16 cellular contexts compared by ENCODE assay signal in the genomic region with DNA sequence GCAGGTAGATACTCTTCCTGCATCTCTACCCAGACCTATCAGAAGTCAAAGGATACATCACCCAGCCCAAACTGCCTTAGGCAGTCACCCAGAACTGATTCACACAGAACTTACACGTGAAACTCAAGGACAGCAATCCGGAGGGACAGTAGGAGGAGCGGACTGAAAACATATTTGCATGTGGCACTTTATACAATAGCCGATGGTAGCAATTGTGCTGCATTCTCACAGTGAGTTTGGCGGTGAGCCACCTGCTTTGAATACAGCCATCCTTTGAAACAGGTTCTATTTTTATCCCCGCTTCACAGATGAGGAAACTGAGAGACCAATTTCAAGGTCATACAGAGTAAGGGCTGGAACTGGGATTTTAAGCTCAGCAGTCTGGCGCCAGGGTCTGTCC.
A peak's percentile ranks its signal among the peaks of the same experiment; 100 is the strongest.
DNase-seq lines count a peak whose midpoint lies in the region; ATAC-seq, FAIRE-seq and TF ChIP-seq lines count a peak whose summit lies in the region.
"Had no signal": no experiment of that assay in that cellular context is flagged by ENCODE, and none has a peak within 500 bp of the region (broad histone marks: within the 10 kb centered on the region; RNA-seq: fewer than 3 reads in every experiment).

No MANE protein-coding gene starts in this region.

- H3K9me3 ChIP-seq in HAP-1, result peaks cover 8% of the 10 kb centered on the region; the same call in 1 of the 2 replicates
- peaks cover 0 to 2% of the 10 kb centered on the region in 2 experiments; a peak in 1 of 4 replicates for H3K9me3 ChIP-seq in H1 (ENCODE audit: insufficient read depth in 2 of 2, low read depth in 1 of 2, low read length in 1 of 2)

- H3K9me3 Mint-ChIP-seq in stimulated activated naive CD8-positive, alpha-beta T cell treated with anti-CD3 and anti-CD28 coated beads, Interleukin-15, amount 100 ng/mL, for 72 hours, result peaks cover 7 to 8% of the 10 kb centered on the region in 2 donors

- no peak overlapping the region for H2BK120ac ChIP-seq in H1 (replicated peaks; ENCODE audit: low read depth, low read length)

- TF ChIP-seq RAD21 in H1 (IDR thresholded peaks at IDR 0.05 in 1 of 2, conservative IDR thresholded peaks at IDR 0.05 in 1 of 2; ENCODE audit: low read depth in 2 of 2, low read length in 2 of 2), result no peak

- H3K4me3 Mint-ChIP-seq in stimulated activated naive CD8-positive, alpha-beta T cell treated with anti-CD3 and anti-CD28 coated beads, Interleukin-15, amount 100 ng/mL, for 72 hours, result no peak overlapping the region
- H3K4me3 Mint-ChIP-seq: activated naive CD4-positive, alpha-beta T cell treated with anti-CD3 and anti-CD28 coated beads, Interleukin-2, amount 50 U/mL, for 24 hours; natural killer cell treated with Interleukin-12 subunit alpha and Interleukin-12 subunit beta and Interleukin-15 and Interleukin-18, amount 100 ng/mL, for 72 hours had no signal

- no peaks in the 10 kb centered on the region for H3K79me2 ChIP-seq in H1 (ENCODE audit: control insufficient read depth in 1 of 2, insufficient read depth in 2 of 2, low read length in 2 of 2)

- CTCF ChIA-PET in H1 (lab: Charles Lee; ENCODE audit: partially characterized antibody), result interaction anchor here (1.4 to 2.5 kb wide), 4 partner anchors 14 to 463 kb away, joined by 3 to 9 read pairs (median 4); no protein-coding TSS in a partner anchor

- TF ChIP-seq CTCF in H1 (IDR thresholded peaks at IDR 0.05; ENCODE audit: control extremely low read depth in 1 of 3, insufficient read depth in 1 of 3, low read depth in 1 of 3, low read length in 3 of 3), result no peak

- no peak for TF ChIP-seq POLR2A in H1 (IDR thresholded peaks at IDR 0.05; ENCODE audit: control extremely low read depth in 1 of 2, low read depth in 2 of 2, low read length in 2 of 2)

- no peak overlapping the region for H3K4me3 ChIP-seq in HAP-1
- no peak overlapping the region for H3K4me3 ChIP-seq in H1 (ENCODE audit: extremely low read depth in 1 of 4, insufficient read depth in 2 of 4, low read depth in 3 of 4, low read length in 4 of 4)
- H3K4me3 ChIP-seq: cardiac muscle cell, right lobe of liver had no signal

- no peak overlapping the region for H2BK5ac ChIP-seq in H1 (ENCODE audit: low read depth, low read length)

- 0 out of 2 replicates have a peak overlapping the region, but pooled peaks have one; percentile 9 for H2BK20ac ChIP-seq in H1 (ENCODE audit: low read length)

- WGBS in H1 (ENCODE audit: extremely low coverage in 1 of 2, insufficient coverage in 1 of 2, insufficient read length in 1 of 2, insufficient replicate concordance in 2 of 2, low coverage in 1 of 2, low lambda C conversion rate in 2 of 2, missing lambda C conversion rate in 1 of 2), 2 experiments, result 78% methylated on average over 7 of the region's 7 CpGs; no CpG with 5 or more reads in 1 of the 2 experiments

- no peak overlapping the region for H2BK15ac ChIP-seq in H1 (ENCODE audit: low read length)

- H3K4me1 Mint-ChIP-seq in stimulated activated naive CD8-positive, alpha-beta T cell treated with anti-CD3 and anti-CD28 coated beads, Interleukin-15, amount 100 ng/mL, for 72 hours, result no peaks in the 10 kb centered on the region
- H3K4me1 Mint-ChIP-seq: activated naive CD4-positive, alpha-beta T cell treated with anti-CD3 and anti-CD28 coated beads, Interleukin-2, amount 50 U/mL, for 24 hours had no signal

- no peak overlapping the region for H3K23ac ChIP-seq in H1 (ENCODE audit: insufficient read length)

- no peak overlapping the region for H3K14ac ChIP-seq in H1 (ENCODE audit: insufficient read length)

- H4K20me1 ChIP-seq in H1 (replicated peaks in 1 of 2; ENCODE audit: control insufficient read depth in 1 of 2, insufficient read depth in 2 of 2, low read length in 2 of 2), result no peaks in the 10 kb centered on the region

- peak overlapping the region; percentile 33; the same call in 1 of the 2 replicates for H2AFZ ChIP-seq in H1 (ENCODE audit: low read length)

- H3K4ac ChIP-seq in H1 (replicated peaks; ENCODE audit: insufficient read length, low read depth, low read length), result no peak overlapping the region

- no peak overlapping the region for H3K4me2 ChIP-seq in H1 (ENCODE audit: insufficient read depth in 1 of 2, low read depth in 2 of 2, low read length in 2 of 2)

- peak overlapping the region; percentile 56; the same call in 1 of the 2 replicates for H3K18ac ChIP-seq in H1 (ENCODE audit: extremely low read depth, low read length)

- no peak overlapping the region for H4K8ac ChIP-seq in H1 (ENCODE audit: extremely low read depth, insufficient read depth, low read length)

- H2BK12ac ChIP-seq in H1 (ENCODE audit: low read depth, low read length), result no peak overlapping the region

- H3K27ac Mint-ChIP-seq in stimulated activated naive CD8-positive, alpha-beta T cell treated with anti-CD3 and anti-CD28 coated beads, Interleukin-15, amount 100 ng/mL, for 72 hours, result no peak overlapping the region
- H3K27ac Mint-ChIP-seq: activated naive CD4-positive, alpha-beta T cell treated with anti-CD3 and anti-CD28 coated beads, Interleukin-2, amount 50 U/mL, for 24 hours; natural killer cell treated with Interleukin-12 subunit alpha and Interleukin-12 subunit beta and Interleukin-15 and Interleukin-18, amount 100 ng/mL, for 72 hours had no signal

- H3K9ac ChIP-seq in H1 (replicated peaks in 1 of 4; ENCODE audit: extremely low read depth in 1 of 4, low read depth in 3 of 4, low read length in 3 of 4), result no peak overlapping the region

- H4K91ac ChIP-seq in H1 (replicated peaks; ENCODE audit: insufficient read length, low read length), result no peak overlapping the region

- H3K36me3 ChIP-seq in HAP-1 (replicated peaks) (no peaks in the 10 kb centered on the region), H1 (ENCODE audit: control insufficient read depth in 2 of 4, insufficient read depth in 4 of 4, low read length in 3 of 4) (no peaks in the 10 kb centered on the region)
- H3K36me3 ChIP-seq: cardiac muscle cell, right lobe of liver had no signal

- H3K27me3 Mint-ChIP-seq in stimulated activated naive CD8-positive, alpha-beta T cell treated with anti-CD3 and anti-CD28 coated beads, Interleukin-15, amount 100 ng/mL, for 72 hours, result no peaks in the 10 kb centered on the region
- H3K27me3 Mint-ChIP-seq: activated naive CD4-positive, alpha-beta T cell treated with anti-CD3 and anti-CD28 coated beads, Interleukin-2, amount 50 U/mL, for 24 hours had no signal

- no peak overlapping the region for H2AK5ac ChIP-seq in H1 (ENCODE audit: low read depth, low read length)

- DNase-seq in HAP-1 (ENCODE audit: low spot score in 2 of 2) (peak; percentile 72 to 73), H1 (ENCODE audit: low read depth in 1 of 2, low spot score in 2 of 2) (no peak), superior temporal gyrus (ENCODE audit: extremely low spot score) (no peak), SW 1271 (lab: John Stamatoyannopoulos, UW) (no peak)
- no peak for DNase-seq in activated naive CD4-positive, alpha-beta T cell (lab: John Stamatoyannopoulos, UW)
- no peak for DNase-seq in stimulated activated naive CD8-positive, alpha-beta T cell treated with anti-CD3 and anti-CD28 coated beads, Interleukin-15, amount 100 ng/mL, for 72 hours
- DNase-seq: activated CD8-positive, alpha-beta memory T cell treated with anti-CD3 and anti-CD28 coated beads for 24 hours; AML-193; EL; right lobe of liver; stimulated activated naive CD8-positive, alpha-beta T cell treated with anti-CD3 and anti-CD28 coated beads, Interleukin-15, Interleukin-2, amounts not matched to agents 100 U/mL and 50 U/mL, for 24 hours had no signal

- H3K27me3 ChIP-seq in HAP-1 (ENCODE audit: low read depth), result no peaks in the 10 kb centered on the region
- H3K27me3 ChIP-seq in H1 (replicated peaks in 1 of 4; ENCODE audit: control insufficient read depth in 3 of 4, extremely low read depth in 1 of 4, insufficient read depth in 3 of 4, low read length in 3 of 4), result no peaks in the 10 kb centered on the region
- H3K27me3 ChIP-seq: cardiac muscle cell, right lobe of liver had no signal

- FAIRE-seq in H1 (lab: Jason Lieb, UNC), result no peak

- ATAC-seq in GM18511 (IDR thresholded peaks at IDR 0.05; ENCODE audit: unreplicated experiment) (peak; percentile 50), HG03571 (IDR thresholded peaks at IDR 0.05; ENCODE audit: unreplicated experiment) (peak; percentile 78)
- no peak for ATAC-seq in stimulated activated naive CD8-positive, alpha-beta T cell treated with anti-CD3 and anti-CD28 coated beads, Interleukin-15, amount 100 ng/mL, for 72 hours
- ATAC-seq: natural killer cell treated with Interleukin-12 subunit alpha and Interleukin-12 subunit beta and Interleukin-15 and Interleukin-18, amount 100 ng/mL, for 72 hours; stimulated activated naive CD8-positive, alpha-beta T cell treated with anti-CD3 and anti-CD28 coated beads, Interleukin-15, Interleukin-2, amounts not matched to agents 100 U/mL and 50 U/mL, for 24 hours had no signal

- TF ChIP-seq EP300 in H1 (IDR thresholded peaks at IDR 0.05; ENCODE audit: borderline replicate concordance in 1 of 2, low read depth in 2 of 2, low read length in 2 of 2), result no peak

- no peak overlapping the region for H3K56ac ChIP-seq in H1 (replicated peaks; ENCODE audit: insufficient read length, low read depth, low read length)

- no peaks in the 10 kb centered on the region; the same call in 1 of the 2 replicates for H3K23me2 ChIP-seq in H1 (ENCODE audit: low read depth, low read length)

- H3K79me1 ChIP-seq in H1 (ENCODE audit: low read depth, low read length), result no peaks in the 10 kb centered on the region

- H3K27ac ChIP-seq in H1 (ENCODE audit: low read depth, low read length), result no peak overlapping the region
- H3K27ac ChIP-seq: cardiac muscle cell, right lobe of liver had no signal

- H4K5ac ChIP-seq in H1 (ENCODE audit: insufficient read length, low read depth, low read length), result no peak overlapping the region

- in situ Hi-C loops in HAP-1 (cut with MboI; ENCODE audit: low sequenced_read_pairs), result no loop called here

- H3K4me1 ChIP-seq in HAP-1 (peaks cover 15% of the 10 kb centered on the region), H1 (replicated peaks in 1 of 4; ENCODE audit: control insufficient read depth in 3 of 4, insufficient read depth in 4 of 4, low read length in 3 of 4) (peaks cover 0 to 3% (median 0%) of the 10 kb centered on the region in 4 experiments; a peak in 2 of 7 replicates)
- H3K4me1 ChIP-seq: right lobe of liver had no signal

- POLR2A ChIA-PET in H1 (lab: Charles Lee; ENCODE audit: partially characterized antibody), result no interaction called here

TF ChIP-seq in H1, 55 proteins besides CTCF, POLR2A, EP300 and RAD21 (continues in another document):
- no peak for TF ChIP-seq NRF1 (IDR thresholded peaks at IDR 0.05; ENCODE audit: low read depth, low read length)
- no peak for TF ChIP-seq SUZ12 (IDR thresholded peaks at IDR 0.05; ENCODE audit: low read length)
- TF ChIP-seq KDM1A (IDR thresholded peaks at IDR 0.05; ENCODE audit: borderline replicate concordance, low read length), result no peak
- TF ChIP-seq TCF12 (IDR thresholded peaks at IDR 0.05; ENCODE audit: low read depth, low read length), result no peak
- TF ChIP-seq GTF2F1 (IDR thresholded peaks at IDR 0.05; ENCODE audit: borderline replicate concordance, low read depth, low read length), result no peak
- no peak for TF ChIP-seq SIX5 (IDR thresholded peaks at IDR 0.05; ENCODE audit: low read depth, low read length)
- no peak for TF ChIP-seq HDAC2 (IDR thresholded peaks at IDR 0.05; ENCODE audit: borderline replicate concordance in 1 of 2, low read depth in 2 of 2, low read length in 2 of 2)
- TF ChIP-seq CBX5 (IDR thresholded peaks at IDR 0.05; ENCODE audit: low read depth, low read length), result no peak

Comparison
In these comparisons a context has a peak if more than half of its experiments do, and no peak if none do; other contexts are left out.
1. DNase-seq: peak in HAP-1 (2 of 2); none in H1 (0 of 2), superior temporal gyrus (single experiment), activated naive CD4-positive, alpha-beta T cell (0 of 4), SW 1271 (0 of 2) and stimulated activated naive CD8-positive, alpha-beta T cell treated with anti-CD3 and anti-CD28 coated beads, Interleukin-15, amount 100 ng/mL, for 72 hours (0 of 2).